8 cellular contexts compared by ENCODE assay signal in genomic region chr22:39021552-39022250, GRCh38. TPM values are rescaled to one million over a fixed set of nuclear protein-coding genes. Genes with fewer than 3 reads are reported as not detected.
DNase-seq lines count a peak whose midpoint lies in the region; ATAC-seq and TF ChIP-seq lines count a peak whose summit lies in the region.
"Had no signal": no experiment of that assay in that cellular context is flagged by ENCODE, and none has a peak within 500 bp of the region (broad histone marks: within the 10 kb centered on the region; RNA-seq: fewer than 3 reads in every experiment).

No MANE protein-coding gene starts in this region.

- H3K36me3 ChIP-seq in H7 (replicated peaks; ENCODE audit: control insufficient read depth, insufficient read depth, low read length) (peaks cover 6% of the 10 kb centered on the region), left lung (peaks cover 0 to 19% of the 10 kb centered on the region in 2 donors), subcutaneous abdominal adipose tissue (ENCODE audit: control insufficient read depth in 5 of 5, insufficient read depth in 5 of 5, low read length in 5 of 5) (peaks cover 0 to 28% (median 4%) of the 10 kb centered on the region in 5 donors)
- H3K36me3 ChIP-seq: HAP-1 had no signal

- H3K4me1 ChIP-seq in left lung (peaks cover 0 to 22% of the 10 kb centered on the region in 2 donors), subcutaneous abdominal adipose tissue (ENCODE audit: control insufficient read depth in 5 of 5, insufficient read depth in 5 of 5, low read length in 5 of 5) (peaks cover 0 to 18% (median 11%) of the 10 kb centered on the region in 5 donors)
- H3K4me1 ChIP-seq: HAP-1 had no signal

- no peaks in the 10 kb centered on the region for H3K9me3 Mint-ChIP-seq in activated naive CD4-positive, alpha-beta T cell treated with anti-CD3 and anti-CD28 coated beads, Interleukin-2, amount 50 U/mL, for 72 hours

- DNase-seq in H7 = no peak
- DNase-seq in activated naive CD4-positive, alpha-beta T cell treated with anti-CD3 and anti-CD28 coated beads, Interleukin-2, amount 50 U/mL, for 72 hours (ENCODE audit: low spot score in 2 of 2) = no peak
- DNase-seq in left lung = no peak
- no peak for DNase-seq in HK-2 (ENCODE audit: unreplicated experiment)
- DNase-seq in stimulated activated naive CD4-positive, alpha-beta T cell (lab: John Stamatoyannopoulos, UW) = no peak

- no peak for TF ChIP-seq CTCF in left lung (IDR thresholded peaks at IDR 0.05)

- H3K9me3 ChIP-seq in left lung (no peaks in the 10 kb centered on the region), subcutaneous abdominal adipose tissue (ENCODE audit: control insufficient read depth in 5 of 5, low read length in 5 of 5) (no peaks in the 10 kb centered on the region)
- H3K9me3 ChIP-seq: HAP-1 had no signal

- peak overlapping the region; percentile 82 to 84 for H3K27ac ChIP-seq in left lung
- peak overlapping the region; percentile 41 for H3K27ac ChIP-seq in subcutaneous abdominal adipose tissue (ENCODE audit: low read depth, low read length)

- H3K27me3 ChIP-seq in H7 (ENCODE audit: control insufficient read depth, insufficient read depth, low read length) = no peaks in the 10 kb centered on the region
- no peaks in the 10 kb centered on the region for H3K27me3 ChIP-seq in left lung
- no peaks in the 10 kb centered on the region for H3K27me3 ChIP-seq in subcutaneous abdominal adipose tissue (ENCODE audit: control insufficient read depth in 5 of 5, insufficient read depth in 4 of 5, low read length in 5 of 5)

- peaks cover 6 to 7% of the 10 kb centered on the region in 2 donors for H3K36me3 Mint-ChIP-seq in activated naive CD4-positive, alpha-beta T cell treated with anti-CD3 and anti-CD28 coated beads, Interleukin-2, amount 50 U/mL, for 72 hours

- ATAC-seq in activated naive CD4-positive, alpha-beta T cell treated with anti-CD3 and anti-CD28 coated beads, Interleukin-2, amount 50 U/mL, for 72 hours = no peak
- ATAC-seq in left lung = peak; percentile 10
- ATAC-seq in HG02852 (IDR thresholded peaks at IDR 0.05; ENCODE audit: unreplicated experiment) = no peak

- H3K4me3 ChIP-seq in H7 (ENCODE audit: insufficient read depth, low read depth, low read length) (peak overlapping the region; percentile 27; the same call in 1 of the 2 replicates), left lung (peak overlapping the region; percentile 34 to 50), subcutaneous abdominal adipose tissue (ENCODE audit: low read depth in 1 of 5, low read length in 5 of 5) (peak overlapping the region; percentile 35 to 61 (median 57))
- H3K4me3 ChIP-seq: HAP-1 had no signal

- intact Hi-C loops in left lung (cut with DNase I) = no loop called here

- H3K27ac Mint-ChIP-seq in activated naive CD4-positive, alpha-beta T cell treated with anti-CD3 and anti-CD28 coated beads, Interleukin-2, amount 50 U/mL, for 72 hours = peak overlapping the region; percentile 92 to 96

- H3K9ac ChIP-seq in subcutaneous abdominal adipose tissue (ENCODE audit: low read length in 5 of 5) = peak overlapping the region in 4 of 5 donors; percentile 16 to 71 (median 38)

RNA-seq across cellular contexts. Expression of gene APOBEC3D, which starts 0.8 kb away (rescaled TPM):
- 2.7 and 3.9 TPM in 2 replicates for total RNA-seq in H7 (2014; rRNA removed; shearing (Covaris generic))
- 10 to 100 TPM; 16.0 to 27.2 TPM for total RNA-seq in activated naive CD4-positive, alpha-beta T cell treated with anti-CD3 and anti-CD28 coated beads, Interleukin-2, amount 50 U/mL, for 72 hours
- 1 to 10 TPM; 3.7 to 5.5 TPM for total RNA-seq in left lung

RNA-seq across cellular contexts. Expression of gene APOBEC3C, which starts 7.6 kb away (rescaled TPM):
- total RNA-seq in H7 (2014; rRNA removed; shearing (Covaris generic)) = 1.5 and 2.0 TPM in 2 replicates
- 100 to 1,000 TPM in 1 of 2 donors, 10 to 100 TPM in 1; 71.0 to 114 TPM for total RNA-seq in activated naive CD4-positive, alpha-beta T cell treated with anti-CD3 and anti-CD28 coated beads, Interleukin-2, amount 50 U/mL, for 72 hours
- 10 to 100 TPM; 25.7 to 36.1 TPM for total RNA-seq in left lung

RNA-seq across cellular contexts. Expression of gene APOBEC3F, which starts 19.0 kb away (rescaled TPM):
- 1.1 and 3.5 TPM in 2 replicates for total RNA-seq in H7 (2014; rRNA removed; shearing (Covaris generic))
- 10 to 100 TPM; 15.8 to 25.8 TPM for total RNA-seq in activated naive CD4-positive, alpha-beta T cell treated with anti-CD3 and anti-CD28 coated beads, Interleukin-2, amount 50 U/mL, for 72 hours
- total RNA-seq in left lung = 10 to 100 TPM; 11.2 to 12.4 TPM

RNA-seq across cellular contexts. Expression of gene APOBEC3B, which starts 39.6 kb away (rescaled TPM):
- 4.4 and 6.5 TPM in 2 replicates for total RNA-seq in H7 (2014; rRNA removed; shearing (Covaris generic))
- total RNA-seq in activated naive CD4-positive, alpha-beta T cell treated with anti-CD3 and anti-CD28 coated beads, Interleukin-2, amount 50 U/mL, for 72 hours = 1 to 10 TPM; 6.4 to 9.6 TPM
- 1 to 10 TPM; 1.9 to 9.5 TPM for total RNA-seq in left lung

RNA-seq across cellular contexts. Expression of gene APOBEC3G, which starts 55.4 kb away (rescaled TPM):
- total RNA-seq in H7 (2014; rRNA removed; shearing (Covaris generic)) = 3.0 and 4.2 TPM in 2 replicates
- 10 to 100 TPM; 29.1 to 48.3 TPM for total RNA-seq in activated naive CD4-positive, alpha-beta T cell treated with anti-CD3 and anti-CD28 coated beads, Interleukin-2, amount 50 U/mL, for 72 hours
- 10 to 100 TPM in 1 of 2 donors, 1 to 10 TPM in 1; 8.2 to 15.7 TPM for total RNA-seq in left lung
